Comparison of ENCODE assay signal across 1 cellular context in genomic region chr17:82424001-82424862, GRCh38.
TF ChIP-seq lines count a peak whose summit lies in the region.

No MANE protein-coding gene starts in this region.

TF ChIP-seq in HCT116, 20 proteins besides CTCF, POLR2A, EP300 and RAD21:
- TF ChIP-seq EZH2 (IDR thresholded peaks at IDR 0.05) (no peak), EGR1 (IDR thresholded peaks at IDR 0.05; ENCODE audit: low read depth) (no peak), ZNF274 (IDR thresholded peaks at IDR 0.05; ENCODE audit: low read depth, low read length) (no peak), POLR2AphosphoS5 (IDR thresholded peaks at IDR 0.05; ENCODE audit: low read depth, low read length) (no peak), ELF1 (IDR thresholded peaks at IDR 0.05; ENCODE audit: borderline replicate concordance, low read depth) (no peak), TCF7L2 (IDR thresholded peaks at IDR 0.05; ENCODE audit: borderline replicate concordance, extremely low read depth, insufficient read depth, insufficient read length) (no peak), SIN3A (IDR thresholded peaks at IDR 0.05; ENCODE audit: low read depth) (no peak), FOSL1 (IDR thresholded peaks at IDR 0.05; ENCODE audit: low read depth) (no peak), CEBPB (IDR thresholded peaks at IDR 0.05; ENCODE audit: low read depth) (no peak), SRF (IDR thresholded peaks at IDR 0.05; ENCODE audit: low read depth) (no peak), ZFX (IDR thresholded peaks at IDR 0.05) (no peak), YY1 (IDR thresholded peaks at IDR 0.05; ENCODE audit: extremely low read depth, insufficient replicate concordance, low read depth, low read length) (no peak), ZBTB33 (IDR thresholded peaks at IDR 0.05; ENCODE audit: extremely low read depth, insufficient replicate concordance, low read length) (no peak), SP1 (IDR thresholded peaks at IDR 0.05; ENCODE audit: low read depth) (no peak)
- TF ChIP-seq, protein P1, sequence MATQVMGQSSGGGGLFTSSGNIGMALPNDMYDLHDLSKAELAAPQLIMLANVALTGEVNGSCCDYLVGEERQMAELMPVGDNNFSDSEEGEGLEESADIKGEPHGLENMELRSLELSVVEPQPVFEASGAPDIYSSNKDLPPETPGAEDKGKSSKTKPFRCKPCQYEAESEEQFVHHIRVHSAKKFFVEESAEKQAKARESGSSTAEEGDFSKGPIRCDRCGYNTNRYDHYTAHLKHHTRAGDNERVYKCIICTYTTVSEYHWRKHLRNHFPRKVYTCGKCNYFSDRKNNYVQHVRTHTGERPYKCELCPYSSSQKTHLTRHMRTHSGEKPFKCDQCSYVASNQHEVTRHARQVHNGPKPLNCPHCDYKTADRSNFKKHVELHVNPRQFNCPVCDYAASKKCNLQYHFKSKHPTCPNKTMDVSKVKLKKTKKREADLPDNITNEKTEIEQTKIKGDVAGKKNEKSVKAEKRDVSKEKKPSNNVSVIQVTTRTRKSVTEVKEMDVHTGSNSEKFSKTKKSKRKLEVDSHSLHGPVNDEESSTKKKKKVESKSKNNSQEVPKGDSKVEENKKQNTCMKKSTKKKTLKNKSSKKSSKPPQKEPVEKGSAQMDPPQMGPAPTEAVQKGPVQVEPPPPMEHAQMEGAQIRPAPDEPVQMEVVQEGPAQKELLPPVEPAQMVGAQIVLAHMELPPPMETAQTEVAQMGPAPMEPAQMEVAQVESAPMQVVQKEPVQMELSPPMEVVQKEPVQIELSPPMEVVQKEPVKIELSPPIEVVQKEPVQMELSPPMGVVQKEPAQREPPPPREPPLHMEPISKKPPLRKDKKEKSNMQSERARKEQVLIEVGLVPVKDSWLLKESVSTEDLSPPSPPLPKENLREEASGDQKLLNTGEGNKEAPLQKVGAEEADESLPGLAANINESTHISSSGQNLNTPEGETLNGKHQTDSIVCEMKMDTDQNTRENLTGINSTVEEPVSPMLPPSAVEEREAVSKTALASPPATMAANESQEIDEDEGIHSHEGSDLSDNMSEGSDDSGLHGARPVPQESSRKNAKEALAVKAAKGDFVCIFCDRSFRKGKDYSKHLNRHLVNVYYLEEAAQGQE (IDR thresholded peaks at IDR 0.05; ENCODE audit: low read depth), result no peak
